Comparison of ENCODE assay signal across 1 cellular context in the genomic region with DNA sequence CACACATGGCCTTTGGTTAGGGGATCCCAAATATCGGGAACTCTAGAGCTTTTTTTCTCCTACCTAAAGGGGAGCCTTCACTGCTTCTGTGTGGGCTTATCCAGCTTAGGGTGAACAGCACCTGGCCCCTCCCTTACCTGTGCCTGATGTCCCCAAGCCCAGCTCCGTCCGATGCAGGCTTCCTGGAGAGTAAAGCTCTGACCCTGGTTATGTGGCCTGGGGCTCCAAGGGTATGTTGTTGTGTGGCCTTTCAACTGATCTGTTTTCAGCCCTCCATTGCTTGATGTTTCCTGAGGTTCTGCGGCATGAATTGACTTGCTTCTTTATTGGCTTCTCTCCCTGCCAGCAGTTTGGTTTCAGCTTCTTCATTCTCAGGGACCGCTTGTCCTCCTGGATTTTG.
TF ChIP-seq lines count a peak whose summit lies in the region.

No MANE protein-coding gene starts in this region.

TF ChIP-seq in GM23338, 12 proteins besides CTCF, POLR2A, EP300 and RAD21 (continued from another document):
- TF ChIP-seq, protein P1, sequence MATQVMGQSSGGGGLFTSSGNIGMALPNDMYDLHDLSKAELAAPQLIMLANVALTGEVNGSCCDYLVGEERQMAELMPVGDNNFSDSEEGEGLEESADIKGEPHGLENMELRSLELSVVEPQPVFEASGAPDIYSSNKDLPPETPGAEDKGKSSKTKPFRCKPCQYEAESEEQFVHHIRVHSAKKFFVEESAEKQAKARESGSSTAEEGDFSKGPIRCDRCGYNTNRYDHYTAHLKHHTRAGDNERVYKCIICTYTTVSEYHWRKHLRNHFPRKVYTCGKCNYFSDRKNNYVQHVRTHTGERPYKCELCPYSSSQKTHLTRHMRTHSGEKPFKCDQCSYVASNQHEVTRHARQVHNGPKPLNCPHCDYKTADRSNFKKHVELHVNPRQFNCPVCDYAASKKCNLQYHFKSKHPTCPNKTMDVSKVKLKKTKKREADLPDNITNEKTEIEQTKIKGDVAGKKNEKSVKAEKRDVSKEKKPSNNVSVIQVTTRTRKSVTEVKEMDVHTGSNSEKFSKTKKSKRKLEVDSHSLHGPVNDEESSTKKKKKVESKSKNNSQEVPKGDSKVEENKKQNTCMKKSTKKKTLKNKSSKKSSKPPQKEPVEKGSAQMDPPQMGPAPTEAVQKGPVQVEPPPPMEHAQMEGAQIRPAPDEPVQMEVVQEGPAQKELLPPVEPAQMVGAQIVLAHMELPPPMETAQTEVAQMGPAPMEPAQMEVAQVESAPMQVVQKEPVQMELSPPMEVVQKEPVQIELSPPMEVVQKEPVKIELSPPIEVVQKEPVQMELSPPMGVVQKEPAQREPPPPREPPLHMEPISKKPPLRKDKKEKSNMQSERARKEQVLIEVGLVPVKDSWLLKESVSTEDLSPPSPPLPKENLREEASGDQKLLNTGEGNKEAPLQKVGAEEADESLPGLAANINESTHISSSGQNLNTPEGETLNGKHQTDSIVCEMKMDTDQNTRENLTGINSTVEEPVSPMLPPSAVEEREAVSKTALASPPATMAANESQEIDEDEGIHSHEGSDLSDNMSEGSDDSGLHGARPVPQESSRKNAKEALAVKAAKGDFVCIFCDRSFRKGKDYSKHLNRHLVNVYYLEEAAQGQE (IDR thresholded peaks at IDR 0.05; ENCODE audit: unreplicated experiment), result no peak
- TF ChIP-seq EZH2 (IDR thresholded peaks at IDR 0.05; ENCODE audit: low read depth, unreplicated experiment), result no peak
- no peak for TF ChIP-seq JUNB (IDR thresholded peaks at IDR 0.05; ENCODE audit: unreplicated experiment)
- TF ChIP-seq EZH2phosphoT487 (IDR thresholded peaks at IDR 0.05; ENCODE audit: unreplicated experiment), result no peak
- no peak for TF ChIP-seq POLR2AphosphoS5 (IDR thresholded peaks at IDR 0.05; ENCODE audit: low read depth)
- TF ChIP-seq ZNF114 (CRISPR knock-in tag; IDR thresholded peaks at IDR 0.05), result no peak
- no peak for TF ChIP-seq STAT1 (IDR thresholded peaks at IDR 0.05; ENCODE audit: unreplicated experiment)
- TF ChIP-seq, protein P2, sequence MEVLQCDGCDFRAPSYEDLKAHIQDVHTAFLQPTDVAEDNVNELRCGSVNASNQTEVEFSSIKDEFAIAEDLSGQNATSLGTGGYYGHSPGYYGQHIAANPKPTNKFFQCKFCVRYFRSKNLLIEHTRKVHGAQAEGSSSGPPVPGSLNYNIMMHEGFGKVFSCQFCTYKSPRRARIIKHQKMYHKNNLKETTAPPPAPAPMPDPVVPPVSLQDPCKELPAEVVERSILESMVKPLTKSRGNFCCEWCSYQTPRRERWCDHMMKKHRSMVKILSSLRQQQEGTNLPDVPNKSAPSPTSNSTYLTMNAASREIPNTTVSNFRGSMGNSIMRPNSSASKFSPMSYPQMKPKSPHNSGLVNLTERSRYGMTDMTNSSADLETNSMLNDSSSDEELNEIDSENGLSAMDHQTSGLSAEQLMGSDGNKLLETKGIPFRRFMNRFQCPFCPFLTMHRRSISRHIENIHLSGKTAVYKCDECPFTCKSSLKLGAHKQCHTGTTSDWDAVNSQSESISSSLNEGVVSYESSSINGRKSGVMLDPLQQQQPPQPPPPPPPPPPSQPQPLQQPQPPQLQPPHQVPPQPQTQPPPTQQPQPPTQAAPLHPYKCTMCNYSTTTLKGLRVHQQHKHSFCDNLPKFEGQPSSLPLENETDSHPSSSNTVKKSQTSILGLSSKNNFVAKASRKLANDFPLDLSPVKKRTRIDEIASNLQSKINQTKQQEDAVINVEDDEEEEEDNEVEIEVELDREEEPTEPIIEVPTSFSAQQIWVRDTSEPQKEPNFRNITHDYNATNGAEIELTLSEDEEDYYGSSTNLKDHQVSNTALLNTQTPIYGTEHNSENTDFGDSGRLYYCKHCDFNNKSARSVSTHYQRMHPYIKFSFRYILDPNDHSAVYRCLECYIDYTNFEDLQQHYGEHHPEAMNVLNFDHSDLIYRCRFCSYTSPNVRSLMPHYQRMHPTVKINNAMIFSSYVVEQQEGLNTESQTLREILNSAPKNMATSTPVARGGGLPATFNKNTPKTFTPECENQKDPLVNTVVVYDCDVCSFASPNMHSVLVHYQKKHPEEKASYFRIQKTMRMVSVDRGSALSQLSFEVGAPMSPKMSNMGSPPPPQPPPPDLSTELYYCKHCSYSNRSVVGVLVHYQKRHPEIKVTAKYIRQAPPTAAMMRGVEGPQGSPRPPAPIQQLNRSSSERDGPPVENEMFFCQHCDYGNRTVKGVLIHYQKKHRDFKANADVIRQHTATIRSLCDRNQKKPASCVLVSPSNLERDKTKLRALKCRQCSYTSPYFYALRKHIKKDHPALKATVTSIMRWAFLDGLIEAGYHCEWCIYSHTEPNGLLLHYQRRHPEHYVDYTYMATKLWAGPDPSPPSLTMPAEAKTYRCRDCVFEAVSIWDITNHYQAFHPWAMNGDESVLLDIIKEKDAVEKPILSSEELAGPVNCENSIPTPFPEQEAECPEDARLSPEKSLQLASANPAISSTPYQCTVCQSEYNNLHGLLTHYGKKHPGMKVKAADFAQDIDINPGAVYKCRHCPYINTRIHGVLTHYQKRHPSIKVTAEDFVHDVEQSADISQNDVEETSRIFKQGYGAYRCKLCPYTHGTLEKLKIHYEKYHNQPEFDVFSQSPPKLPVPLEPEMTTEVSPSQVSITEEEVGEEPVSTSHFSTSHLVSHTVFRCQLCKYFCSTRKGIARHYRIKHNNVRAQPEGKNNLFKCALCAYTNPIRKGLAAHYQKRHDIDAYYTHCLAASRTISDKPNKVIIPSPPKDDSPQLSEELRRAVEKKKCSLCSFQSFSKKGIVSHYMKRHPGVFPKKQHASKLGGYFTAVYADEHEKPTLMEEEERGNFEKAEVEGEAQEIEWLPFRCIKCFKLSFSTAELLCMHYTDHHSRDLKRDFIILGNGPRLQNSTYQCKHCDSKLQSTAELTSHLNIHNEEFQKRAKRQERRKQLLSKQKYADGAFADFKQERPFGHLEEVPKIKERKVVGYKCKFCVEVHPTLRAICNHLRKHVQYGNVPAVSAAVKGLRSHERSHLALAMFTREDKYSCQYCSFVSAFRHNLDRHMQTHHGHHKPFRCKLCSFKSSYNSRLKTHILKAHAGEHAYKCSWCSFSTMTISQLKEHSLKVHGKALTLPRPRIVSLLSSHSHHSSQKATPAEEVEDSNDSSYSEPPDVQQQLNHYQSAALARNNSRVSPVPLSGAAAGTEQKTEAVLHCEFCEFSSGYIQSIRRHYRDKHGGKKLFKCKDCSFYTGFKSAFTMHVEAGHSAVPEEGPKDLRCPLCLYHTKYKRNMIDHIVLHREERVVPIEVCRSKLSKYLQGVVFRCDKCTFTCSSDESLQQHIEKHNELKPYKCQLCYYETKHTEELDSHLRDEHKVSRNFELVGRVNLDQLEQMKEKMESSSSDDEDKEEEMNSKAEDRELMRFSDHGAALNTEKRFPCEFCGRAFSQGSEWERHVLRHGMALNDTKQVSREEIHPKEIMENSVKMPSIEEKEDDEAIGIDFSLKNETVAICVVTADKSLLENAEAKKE (CRISPR knock-in tag; IDR thresholded peaks at IDR 0.05), result no peak
